ENCODE assay signal across 20 cellular contexts in genomic region chr5:138649316-138649720, GRCh38.
A peak's percentile ranks its signal among the peaks of the same experiment; 100 is the strongest.
DNase-seq lines count a peak whose midpoint lies in the region; ATAC-seq and TF ChIP-seq lines count a peak whose summit lies in the region.
"Had no signal": no experiment of that assay in that cellular context is flagged by ENCODE, and none has a peak within 500 bp of the region (broad histone marks: within the 10 kb centered on the region; RNA-seq: fewer than 3 reads in every experiment).

No MANE protein-coding gene starts in this region.

- no peaks in the 10 kb centered on the region for H3K36me3 ChIP-seq in right atrium auricular region
- no peaks in the 10 kb centered on the region for H3K36me3 ChIP-seq in iPS-18a (ENCODE audit: control insufficient read depth, low read depth, low read length)
- H3K36me3 ChIP-seq: esophagus muscularis mucosa, Peyer's patch, suprapubic skin had no signal

- DNase-seq in left ventricle myocardium superior (no peak), right atrium auricular region (ENCODE audit: low spot score) (no peak), NCI-H69 (lab: John Stamatoyannopoulos, UW) (peak; percentile 51), HK-2 (ENCODE audit: unreplicated experiment) (no peak)
- no peak for DNase-seq in activated CD4-positive, alpha-beta T cell treated with anti-CD3 and anti-CD28 coated beads for 4 hours
- DNase-seq: activated CD4-positive, CD25-positive, alpha-beta regulatory T cell; activated CD8-positive, alpha-beta memory T cell treated with anti-CD3 and anti-CD28 coated beads, Interleukin-2, amount 10 ng/mL, durations not matched to agents 7 days and 5 days; activated gamma-delta T cell treated with Interleukin-2 at 50 U/mL for 16 hours; Caco-2; NCI-H1417 treated with DMSO at 0.1 percent for 48 hours; psoas muscle; SW 1271 had no signal

- peaks cover 0 to 15% of the 10 kb centered on the region in 2 donors for H3K4me1 ChIP-seq in right atrium auricular region
- peaks cover 19% of the 10 kb centered on the region for H3K4me1 ChIP-seq in iPS-18a (ENCODE audit: control insufficient read depth, low read depth, low read length)
- H3K4me1 ChIP-seq: psoas muscle, suprapubic skin had no signal

- H3K27me3 ChIP-seq in right atrium auricular region (no peaks in the 10 kb centered on the region), iPS-18a (ENCODE audit: control insufficient read depth, insufficient read depth, low read length) (no peaks in the 10 kb centered on the region)
- H3K27me3 ChIP-seq: Peyer's patch had no signal

- no peak overlapping the region for H3K9ac ChIP-seq in iPS-18a (ENCODE audit: low read length)
- H3K9ac ChIP-seq: KMS-11 had no signal

- no peak overlapping the region for H3K27ac ChIP-seq in right atrium auricular region
- no peak overlapping the region for H3K27ac ChIP-seq in iPS-18a (ENCODE audit: low read length)
- H3K27ac ChIP-seq: esophagus muscularis mucosa, KMS-11, Peyer's patch, psoas muscle, suprapubic skin had no signal

- no peak overlapping the region for H3K4me3 ChIP-seq in right atrium auricular region
- peak overlapping the region; percentile 16 for H3K4me3 ChIP-seq in iPS-18a (ENCODE audit: low read length)
- H3K4me3 ChIP-seq: esophagus muscularis mucosa, Peyer's patch, psoas muscle, suprapubic skin had no signal

- ATAC-seq in left ventricle myocardium superior (peak; percentile 21), HG02588 (IDR thresholded peaks at IDR 0.05; ENCODE audit: unreplicated experiment) (no peak), GM19452 (IDR thresholded peaks at IDR 0.05; ENCODE audit: unreplicated experiment) (no peak)
- ATAC-seq: activated CD8-positive, alpha-beta memory T cell treated with anti-CD3 and anti-CD28 coated beads, Interleukin-2, amount 10 ng/mL, durations not matched to agents 7 days and 5 days; left lobe of liver; psoas muscle had no signal

- no peaks in the 10 kb centered on the region for H3K9me3 ChIP-seq in right atrium auricular region
- H3K9me3 ChIP-seq in iPS-18a (ENCODE audit: control insufficient read depth, low read depth, low read length) = no peaks in the 10 kb centered on the region
- H3K9me3 ChIP-seq: Caco-2, esophagus muscularis mucosa, Peyer's patch, psoas muscle, suprapubic skin had no signal

- intact Hi-C loops in left ventricle myocardium superior (cut with micrococcal nuclease) = no loop called here

- TF ChIP-seq CTCF in right atrium auricular region (IDR thresholded peaks at IDR 0.05) = no peak
